ENCODE assay signal across 13 cellular contexts in genomic region chr13:111974065-111974640, GRCh38.
"Had no signal": no experiment of that assay in that cellular context is flagged by ENCODE, and none has a peak within 500 bp of the region (broad histone marks: within the 10 kb centered on the region; RNA-seq: fewer than 3 reads in every experiment).

No MANE protein-coding gene starts in this region.

- H3K4me3 ChIP-seq: adrenal gland, psoas muscle, sigmoid colon, testis had no signal

- H3K27me3 ChIP-seq: testis had no signal

- ATAC-seq: esophagus mucosa; left lobe of liver; psoas muscle; stimulated activated naive CD8-positive, alpha-beta T cell treated with anti-CD3 and anti-CD28 coated beads, Interleukin-15, Interleukin-2, amounts not matched to agents 100 U/mL and 50 U/mL, for 24 hours had no signal

- H3K27ac ChIP-seq: adrenal gland, psoas muscle, sigmoid colon, testis had no signal

- H3K9me3 ChIP-seq: adrenal gland, psoas muscle, sigmoid colon, testis had no signal

- DNase-seq: activated CD4-positive, alpha-beta T cell treated with anti-CD3 and anti-CD28 coated beads, Interleukin-2, amount 10 ng/mL, durations not matched to agents 7 days and 5 days; activated CD4-positive, CD25-positive, alpha-beta regulatory T cell; activated naive CD4-positive, alpha-beta T cell treated with anti-CD3 and anti-CD28 coated beads, Interleukin-2, amount 50 U/mL, for 16 hours; central memory CD4-positive, alpha-beta T cell; endodermal cell; psoas muscle; sigmoid colon; stimulated activated CD4-positive, alpha-beta T cell treated with anti-CD3 and anti-CD28 coated beads, Interleukin-12 subunit alpha, Interleukin-12 subunit beta, amount 100 ng/mL, for 4 hours; stimulated activated naive CD8-positive, alpha-beta T cell treated with anti-CD3 and anti-CD28 coated beads, Interleukin-15, Interleukin-2, amounts not matched to agents 100 U/mL and 50 U/mL, for 24 hours; testis had no signal

- H3K4me1 ChIP-seq: adrenal gland, psoas muscle had no signal

- H3K36me3 ChIP-seq: adrenal gland, sigmoid colon had no signal
